18 cellular contexts compared by ENCODE assay signal in the genomic region with DNA sequence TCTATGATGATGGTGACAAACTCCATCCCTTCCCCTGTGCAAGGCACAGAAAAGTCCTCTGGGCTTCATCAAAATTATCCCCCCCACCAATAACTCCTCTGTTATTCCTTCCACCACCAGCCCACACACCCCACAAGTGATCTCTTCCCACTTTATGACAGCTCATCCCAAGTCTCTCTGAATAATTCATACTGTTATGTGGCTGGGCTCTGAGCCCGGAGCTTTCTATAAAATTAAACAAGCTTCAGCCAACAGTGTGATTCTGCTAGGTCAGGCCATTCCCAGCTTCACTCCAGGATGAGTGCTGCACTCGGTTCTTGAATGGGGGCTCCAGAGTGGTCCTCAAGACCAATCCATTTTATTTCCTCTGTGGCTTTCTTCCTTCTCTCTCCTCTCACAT.
"Had no signal": no experiment of that assay in that cellular context is flagged by ENCODE, and none has a peak within 500 bp of the region (broad histone marks: within the 10 kb centered on the region; RNA-seq: fewer than 3 reads in every experiment).

No MANE protein-coding gene starts in this region.

- H3K27me3 Mint-ChIP-seq: memory B cell had no signal

- H3K9me3 Mint-ChIP-seq: activated CD4-positive, alpha-beta T cell treated with anti-CD3 and anti-CD28 coated beads, Interleukin-2, amount 10 ng/mL, durations not matched to agents 24 days and 14 days; activated CD8-positive, alpha-beta T cell treated with anti-CD3 and anti-CD28 coated beads for 36 hours; activated naive CD4-positive, alpha-beta T cell treated with anti-CD3 and anti-CD28 coated beads, Interleukin-2, amount 10 ng/mL, durations not matched to agents 7 days and 5 days; activated naive CD8-positive, alpha-beta T cell treated with anti-CD3 and anti-CD28 coated beads, Interleukin-2, amount 50 U/mL, for 24 hours; activated T-cell treated with anti-CD3 and anti-CD28 coated beads, Interleukin-2, amount 50 U/mL, for 24 hours; activated T-helper 2 cell treated with anti-CD3 and anti-CD28 coated beads, Interferon-gamma antibody, Interleukin-2, Interleukin-4, amounts not matched to agents 10 μg/mL and 5 μg/mL and 100 μg/mL, durations not matched to agents 14 hours and 24 hours and 36 hours; memory B cell; naive thymus-derived CD4-positive, alpha-beta T cell; stimulated activated naive B cell treated with anti-CD40 and anti-IgM and Interleukin-4, amounts not matched to agents 10 μg/mL and 1 μg/mL and 100 μg/mL, for 72 hours had no signal

- H3K4me1 Mint-ChIP-seq: activated CD4-positive, alpha-beta T cell treated with anti-CD3 and anti-CD28 coated beads, Interleukin-2, amount 10 ng/mL, durations not matched to agents 24 days and 14 days; activated naive CD4-positive, alpha-beta T cell treated with anti-CD3 and anti-CD28 coated beads, Interleukin-2, amount 10 ng/mL, durations not matched to agents 7 days and 5 days; activated naive CD8-positive, alpha-beta T cell treated with anti-CD3 and anti-CD28 coated beads, Interleukin-2, amount 50 U/mL, for 24 hours; naive thymus-derived CD4-positive, alpha-beta T cell had no signal

- H3K36me3 Mint-ChIP-seq: activated naive CD4-positive, alpha-beta T cell treated with anti-CD3 and anti-CD28 coated beads, Interleukin-2, amount 10 ng/mL, durations not matched to agents 7 days and 5 days; memory B cell; naive thymus-derived CD4-positive, alpha-beta T cell; stimulated activated naive B cell treated with anti-CD40 and anti-IgM and Interleukin-4, amounts not matched to agents 10 μg/mL and 1 μg/mL and 100 μg/mL, for 72 hours had no signal

- H3K27ac Mint-ChIP-seq: activated CD4-positive, alpha-beta T cell treated with anti-CD3 and anti-CD28 coated beads, Interleukin-2, amount 10 ng/mL, durations not matched to agents 24 days and 14 days; activated CD8-positive, alpha-beta T cell treated with anti-CD3 and anti-CD28 coated beads for 36 hours; activated naive CD4-positive, alpha-beta T cell treated with anti-CD3 and anti-CD28 coated beads, Interleukin-2, amount 10 ng/mL, durations not matched to agents 7 days and 5 days; activated naive CD8-positive, alpha-beta T cell treated with anti-CD3 and anti-CD28 coated beads, Interleukin-2, amount 50 U/mL, for 24 hours; activated T-cell treated with anti-CD3 and anti-CD28 coated beads, Interleukin-2, amount 50 U/mL, for 24 hours; activated T-helper 2 cell treated with anti-CD3 and anti-CD28 coated beads, Interferon-gamma antibody, Interleukin-2, Interleukin-4, amounts not matched to agents 10 μg/mL and 5 μg/mL and 100 μg/mL, durations not matched to agents 14 hours and 24 hours and 36 hours; memory B cell; naive thymus-derived CD4-positive, alpha-beta T cell; stimulated activated naive B cell treated with anti-CD40 and anti-IgM and Interleukin-4, amounts not matched to agents 10 μg/mL and 1 μg/mL and 100 μg/mL, for 72 hours had no signal

- H3K9me3 ChIP-seq: breast epithelium, neutrophil, sigmoid colon, transverse colon, uterus had no signal

- DNase-seq: activated CD4-positive, alpha-beta T cell treated with anti-CD3 and anti-CD28 coated beads, Interleukin-2, amount 10 ng/mL, durations not matched to agents 24 days and 14 days; activated CD8-positive, alpha-beta T cell treated with anti-CD3 and anti-CD28 coated beads for 36 hours; activated naive CD4-positive, alpha-beta T cell treated with anti-CD3 and anti-CD28 coated beads, Interleukin-2, amount 10 ng/mL, durations not matched to agents 7 days and 5 days; activated naive CD8-positive, alpha-beta T cell treated with anti-CD3 and anti-CD28 coated beads, Interleukin-2, amount 50 U/mL, for 24 hours; activated T-cell treated with anti-CD3 and anti-CD28 coated beads, Interleukin-2, amount 50 U/mL, for 24 hours; aorta; erythroblast; naive thymus-derived CD4-positive, alpha-beta T cell; sigmoid colon; stimulated activated naive B cell treated with anti-CD40 and anti-IgM and Interleukin-4, amounts not matched to agents 10 μg/mL and 1 μg/mL and 100 μg/mL, for 72 hours; substantia nigra; transverse colon; uterus had no signal

- H3K36me3 ChIP-seq: breast epithelium, neutrophil, sigmoid colon, transverse colon, uterus had no signal

- H3K4me3 ChIP-seq: breast epithelium, coronary artery, sigmoid colon, transverse colon, uterus had no signal

- H3K27me3 ChIP-seq: breast epithelium, neutrophil, sigmoid colon, transverse colon, uterus had no signal

- H3K27ac ChIP-seq: breast epithelium, coronary artery, neutrophil, sigmoid colon, transverse colon, uterus had no signal

- H3K4me3 Mint-ChIP-seq: activated CD4-positive, alpha-beta T cell treated with anti-CD3 and anti-CD28 coated beads, Interleukin-2, amount 10 ng/mL, durations not matched to agents 24 days and 14 days; activated CD8-positive, alpha-beta T cell treated with anti-CD3 and anti-CD28 coated beads for 36 hours; activated naive CD4-positive, alpha-beta T cell treated with anti-CD3 and anti-CD28 coated beads, Interleukin-2, amount 10 ng/mL, durations not matched to agents 7 days and 5 days; activated naive CD8-positive, alpha-beta T cell treated with anti-CD3 and anti-CD28 coated beads, Interleukin-2, amount 50 U/mL, for 24 hours; activated T-cell treated with anti-CD3 and anti-CD28 coated beads, Interleukin-2, amount 50 U/mL, for 24 hours; memory B cell; naive thymus-derived CD4-positive, alpha-beta T cell; stimulated activated naive B cell treated with anti-CD40 and anti-IgM and Interleukin-4, amounts not matched to agents 10 μg/mL and 1 μg/mL and 100 μg/mL, for 72 hours had no signal

- ATAC-seq: activated CD8-positive, alpha-beta T cell treated with anti-CD3 and anti-CD28 coated beads for 36 hours; activated naive CD8-positive, alpha-beta T cell treated with anti-CD3 and anti-CD28 coated beads, Interleukin-2, amount 50 U/mL, for 24 hours; naive thymus-derived CD4-positive, alpha-beta T cell; stimulated activated naive B cell treated with anti-CD40 and anti-IgM and Interleukin-4, amounts not matched to agents 10 μg/mL and 1 μg/mL and 100 μg/mL, for 72 hours had no signal

- H3K4me1 ChIP-seq: breast epithelium, uterus had no signal
